In the genomic region with DNA sequence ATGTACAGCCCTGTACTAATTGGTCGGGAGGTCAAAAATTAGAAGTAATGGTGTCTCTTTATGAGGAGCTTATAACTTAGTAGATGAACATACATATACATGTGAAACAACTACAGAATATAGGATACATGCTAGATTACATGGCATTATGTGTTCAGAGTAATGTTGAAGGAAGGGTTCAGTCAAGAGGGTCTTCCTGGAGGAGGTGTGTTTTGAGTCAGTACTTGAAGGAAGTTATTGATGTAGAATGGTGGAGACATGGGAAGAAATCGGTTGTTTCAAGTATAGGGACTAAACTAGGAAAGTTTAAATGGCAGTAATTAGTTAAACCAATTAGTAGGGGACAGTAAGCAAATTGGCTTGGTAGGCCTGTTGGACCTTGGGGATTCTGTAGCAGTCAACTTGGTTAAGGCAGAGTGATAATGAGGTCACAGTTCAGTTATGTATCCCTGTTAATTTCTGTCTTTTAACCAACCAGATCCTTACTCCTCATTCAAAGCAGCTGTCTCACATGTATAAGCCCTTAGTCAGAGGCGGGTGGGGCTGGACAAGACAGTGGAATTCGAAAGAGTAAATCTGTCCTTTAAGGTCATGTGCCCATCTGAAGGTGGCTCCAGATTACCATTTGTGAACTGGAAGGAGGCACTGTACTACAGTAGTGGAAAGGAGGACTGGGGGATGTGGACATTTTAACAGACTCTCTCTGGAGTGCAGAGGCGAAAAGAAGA, we compare ENCODE assay signal across 13 cellular contexts. TPM values are rescaled to one million over a fixed set of nuclear protein-coding genes. Genes with fewer than 3 reads are reported as not detected.
DNase-seq lines count a peak whose midpoint lies in the region; ATAC-seq, FAIRE-seq and TF ChIP-seq lines count a peak whose summit lies in the region.
"Had no signal": no experiment of that assay in that cellular context is flagged by ENCODE, and none has a peak within 500 bp of the region (broad histone marks: within the 10 kb centered on the region; RNA-seq: fewer than 3 reads in every experiment).

No MANE protein-coding gene starts in this region.

- peak overlapping the region; percentile 76 for H3K27ac ChIP-seq in keratinocyte (ENCODE audit: control insufficient read depth, insufficient read depth, low read length)
- no peak overlapping the region for H3K27ac ChIP-seq in WERI-Rb-1
- H3K27ac ChIP-seq: BLaER1, ovary had no signal

- dilution Hi-C loops in keratinocyte (cut with MboI; ENCODE audit: extremely low pct_ligation_motif_present, low sequenced_read_pairs) = no loop called here

- H3K9me1 ChIP-seq in keratinocyte (ENCODE audit: control insufficient read depth, extremely low read depth, insufficient read depth, low read length) = no peaks in the 10 kb centered on the region

- H3K79me2 ChIP-seq in keratinocyte (ENCODE audit: control insufficient read depth, insufficient read depth, low read length) = peaks cover 13% of the 10 kb centered on the region

- no peaks in the 10 kb centered on the region for H3K27me3 Mint-ChIP-seq in activated T-helper 2 cell treated with anti-CD3 and anti-CD28 coated beads, Interferon-gamma antibody, Interleukin-2, Interleukin-4, amounts not matched to agents 10 μg/mL and 5 μg/mL and 100 μg/mL, durations not matched to agents 14 hours and 24 hours and 36 hours (ENCODE audit: low read depth)
- H3K27me3 Mint-ChIP-seq: dendritic cell treated with granulocyte-macrophage colony-stimulating factor and Interleukin-4, amounts not matched to agents 40 ng/mL and 50 ng/mL, for 4 days had no signal

- H3K4me1 ChIP-seq in keratinocyte (ENCODE audit: control insufficient read depth, extremely low read depth, insufficient read depth, low read length) = peaks cover 34% of the 10 kb centered on the region

- H3K4me2 ChIP-seq in keratinocyte (ENCODE audit: control insufficient read depth, extremely low read depth, insufficient read depth, low read depth, low read length) = peak overlapping the region; percentile 31
- H3K4me2 ChIP-seq: BLaER1 had no signal

- DNase-seq in ACHN = peak; percentile 96
- DNase-seq in HTR-8/SVneo (ENCODE audit: insufficient read length, low spot score) = peak; percentile 83
- peak; percentile 56 for DNase-seq in amniotic epithelial cell (ENCODE audit: low read depth)
- peak; percentile 70 for DNase-seq in keratinocyte (ENCODE audit: low read depth, low spot score)
- no peak for DNase-seq in activated T-helper 2 cell treated with anti-CD3 and anti-CD28 coated beads, Interferon-gamma antibody, Interleukin-2, Interleukin-4, amounts not matched to agents 10 μg/mL and 5 μg/mL and 100 μg/mL, durations not matched to agents 14 hours and 24 hours and 36 hours (ENCODE audit: low spot score)
- no peak for DNase-seq in WERI-Rb-1
- DNase-seq: activated T-cell treated with anti-CD3 and anti-CD28 coated beads, Interleukin-2, amount 50 U/mL, for 1 hour; NCI-H524 treated with DMSO at 0.1 percent for 48 hours; ovary had no signal

- in situ Hi-C loops in ACHN (cut with HindIII; ENCODE audit: low pct_ligation_motif_present, low pct_unique_long_range_greater_than_20kb, low sequenced_read_pairs) = no loop called here

- H3K36me3 Mint-ChIP-seq in activated T-helper 2 cell treated with anti-CD3 and anti-CD28 coated beads, Interferon-gamma antibody, Interleukin-2, Interleukin-4, amounts not matched to agents 10 μg/mL and 5 μg/mL and 100 μg/mL, durations not matched to agents 14 hours and 24 hours and 36 hours (ENCODE audit: low read depth) = no peaks in the 10 kb centered on the region

- H2AFZ ChIP-seq in keratinocyte (ENCODE audit: control insufficient read depth, low read length) = peak overlapping the region; percentile 2

- no peaks in the 10 kb centered on the region for H4K20me1 ChIP-seq in keratinocyte (ENCODE audit: control insufficient read depth, extremely low read depth, insufficient read depth, low read length)

- peaks cover 0 to under 1% of the 10 kb centered on the region in 2 experiments for H3K36me3 ChIP-seq in keratinocyte (ENCODE audit: control insufficient read depth in 2 of 2, extremely low read depth in 1 of 2, insufficient read depth in 2 of 2, low read length in 2 of 2)
- H3K36me3 ChIP-seq in WERI-Rb-1 = peaks cover 6% of the 10 kb centered on the region
- H3K36me3 ChIP-seq: ovary had no signal

- H3K27ac Mint-ChIP-seq in activated T-helper 2 cell treated with anti-CD3 and anti-CD28 coated beads, Interferon-gamma antibody, Interleukin-2, Interleukin-4, amounts not matched to agents 10 μg/mL and 5 μg/mL and 100 μg/mL, durations not matched to agents 14 hours and 24 hours and 36 hours = no peak overlapping the region
- H3K27ac Mint-ChIP-seq: dendritic cell treated with granulocyte-macrophage colony-stimulating factor and Interleukin-4, amounts not matched to agents 40 ng/mL and 50 ng/mL, for 4 days had no signal

- ATAC-seq in HG03571 (IDR thresholded peaks at IDR 0.05; ENCODE audit: unreplicated experiment) (no peak), GM18502 (IDR thresholded peaks at IDR 0.05; ENCODE audit: poor library complexity, unreplicated experiment) (no peak)

- H3K9ac ChIP-seq in keratinocyte (ENCODE audit: control insufficient read depth, extremely low read depth, insufficient read depth, low read length) = no peak overlapping the region
- H3K9ac ChIP-seq: BLaER1 had no signal

- H3K4me3 ChIP-seq in keratinocyte (ENCODE audit: control insufficient read depth in 2 of 3, extremely low read depth in 1 of 3, insufficient read depth in 2 of 3, low read depth in 1 of 3, low read length in 3 of 3) (no peak overlapping the region), WERI-Rb-1 (ENCODE audit: low read depth, low read length) (no peak overlapping the region)
- H3K4me3 ChIP-seq: BLaER1, ovary had no signal

- H3K4me1 Mint-ChIP-seq in activated T-helper 2 cell treated with anti-CD3 and anti-CD28 coated beads, Interferon-gamma antibody, Interleukin-2, Interleukin-4, amounts not matched to agents 10 μg/mL and 5 μg/mL and 100 μg/mL, durations not matched to agents 14 hours and 24 hours and 36 hours (ENCODE audit: low read depth) = peaks cover 15% of the 10 kb centered on the region

- H3K27me3 ChIP-seq in keratinocyte (ENCODE audit: control insufficient read depth, extremely low read depth, insufficient read depth, low read length) = no peaks in the 10 kb centered on the region
- H3K27me3 ChIP-seq in WERI-Rb-1 (ENCODE audit: insufficient read depth, low read depth, severe bottlenecking) = no peaks in the 10 kb centered on the region
- H3K27me3 ChIP-seq: BLaER1, ovary had no signal

- H3K9me3 ChIP-seq in keratinocyte (ENCODE audit: control insufficient read depth, low read depth, low read length) = no peaks in the 10 kb centered on the region
- peaks cover 2% of the 10 kb centered on the region for H3K9me3 ChIP-seq in WERI-Rb-1 (ENCODE audit: severe bottlenecking)
- H3K9me3 ChIP-seq: BLaER1, ovary had no signal

- intact Hi-C loops in activated T-helper 2 cell treated with anti-CD3 and anti-CD28 coated beads, Interferon-gamma antibody, Interleukin-2, Interleukin-4, amounts not matched to agents 10 μg/mL and 5 μg/mL and 100 μg/mL, durations not matched to agents 14 hours and 24 hours and 36 hours (cut with micrococcal nuclease) = no loop called here

- TF ChIP-seq CTCF in keratinocyte (optimal IDR thresholded peaks at IDR 0.05 in 1 of 3, IDR thresholded peaks at IDR 0.05 in 1 of 3, conservative IDR thresholded peaks at IDR 0.05 in 1 of 3; ENCODE audit: extremely low read depth in 1 of 3, insufficient read depth in 2 of 3, low read length in 3 of 3) (peak in 1 of 3 experiments; percentile 29), WERI-Rb-1 (IDR thresholded peaks at IDR 0.05; ENCODE audit: low read depth, low read length) (no peak)

- H3K9me3 Mint-ChIP-seq in activated T-helper 2 cell treated with anti-CD3 and anti-CD28 coated beads, Interferon-gamma antibody, Interleukin-2, Interleukin-4, amounts not matched to agents 10 μg/mL and 5 μg/mL and 100 μg/mL, durations not matched to agents 14 hours and 24 hours and 36 hours = no peaks in the 10 kb centered on the region
- H3K9me3 Mint-ChIP-seq: dendritic cell treated with granulocyte-macrophage colony-stimulating factor and Interleukin-4, amounts not matched to agents 40 ng/mL and 50 ng/mL, for 4 days had no signal

- H3K4me3 Mint-ChIP-seq in activated T-helper 2 cell treated with anti-CD3 and anti-CD28 coated beads, Interferon-gamma antibody, Interleukin-2, Interleukin-4, amounts not matched to agents 10 μg/mL and 5 μg/mL and 100 μg/mL, durations not matched to agents 14 hours and 24 hours and 36 hours (ENCODE audit: low read depth) = no peak overlapping the region
- H3K4me3 Mint-ChIP-seq: dendritic cell treated with granulocyte-macrophage colony-stimulating factor and Interleukin-4, amounts not matched to agents 40 ng/mL and 50 ng/mL, for 4 days had no signal

- no peak for FAIRE-seq in HTR-8/SVneo (lab: Jason Lieb, UNC)
- FAIRE-seq in keratinocyte (lab: Jason Lieb, UNC) = peak; percentile 67

RNA-seq across cellular contexts. Expression of gene ANKRD52, which starts 3.5 kb away (rescaled TPM):
- polyA plus RNA-seq in keratinocyte = 14.0 to 21.0 TPM (median 15.2 TPM) in 3 replicates
- polyA plus RNA-seq in keratinocyte (2011; ENCODE audit: low read depth) = 4.0 TPM
- 12.9 and 17.4 TPM in 2 replicates for polyA plus RNA-seq in keratinocyte (2011; cell fraction: cytosol; rRNA removed)
- 66.1 and 81.3 TPM in 2 replicates for polyA plus RNA-seq in keratinocyte (2011; cell fraction: nucleus; rRNA removed)
- 11.1 and 32.5 TPM in 2 replicates for polyA plus RNA-seq in keratinocyte (2012; ENCODE audit: low replicate concordance)
- 29.8 to 157 TPM (median 37.3 TPM) in 3 replicates for polyA minus RNA-seq in keratinocyte
- 32.6 TPM for polyA minus RNA-seq in keratinocyte (2011; cell fraction: cytosol; rRNA and poly(A)+ RNA removed)
- 37.0 and 48.9 TPM in 2 replicates for polyA minus RNA-seq in keratinocyte (2011; cell fraction: nucleus; rRNA and poly(A)+ RNA removed)
- 66.0 and 78.0 TPM in 2 replicates for total RNA-seq in activated T-helper 2 cell treated with anti-CD3 and anti-CD28 coated beads, Interferon-gamma antibody, Interleukin-2, Interleukin-4, amounts not matched to agents 10 μg/mL and 5 μg/mL and 100 μg/mL, durations not matched to agents 14 hours and 24 hours and 36 hours

RNA-seq across cellular contexts. Expression of gene COQ10A, which starts 5.1 kb away (rescaled TPM):
- polyA plus RNA-seq in keratinocyte = 7.5 to 12.1 TPM (median 11.6 TPM) in 3 replicates
- 1.4 TPM for polyA plus RNA-seq in keratinocyte (2011; ENCODE audit: low read depth)
- polyA plus RNA-seq in keratinocyte (2011; cell fraction: cytosol; rRNA removed) = 4.1 and 6.3 TPM in 2 replicates
- polyA plus RNA-seq in keratinocyte (2011; cell fraction: nucleus; rRNA removed) = 24.8 and 25.0 TPM in 2 replicates
- polyA plus RNA-seq in keratinocyte (2012; ENCODE audit: low replicate concordance) = 4.4 and 4.6 TPM in 2 replicates
- 3.9 to 7.4 TPM (median 4.4 TPM) in 3 replicates for polyA minus RNA-seq in keratinocyte
- 3.6 TPM for polyA minus RNA-seq in keratinocyte (2011; cell fraction: cytosol; rRNA and poly(A)+ RNA removed)
- polyA minus RNA-seq in keratinocyte (2011; cell fraction: nucleus; rRNA and poly(A)+ RNA removed) = 2.4 and 5.7 TPM in 2 replicates
- total RNA-seq in activated T-helper 2 cell treated with anti-CD3 and anti-CD28 coated beads, Interferon-gamma antibody, Interleukin-2, Interleukin-4, amounts not matched to agents 10 μg/mL and 5 μg/mL and 100 μg/mL, durations not matched to agents 14 hours and 24 hours and 36 hours = 15.9 and 17.0 TPM in 2 replicates

RNA-seq across cellular contexts. Expression of gene SLC39A5, which starts 31.8 kb away (rescaled TPM):
- polyA plus RNA-seq in keratinocyte = 0.09 TPM in 1 of 3 replicates, not detected in the others
- polyA plus RNA-seq in keratinocyte (2011; ENCODE audit: low read depth) = not detected
- not detected in 2 replicates for polyA plus RNA-seq in keratinocyte (2011; cell fraction: cytosol; rRNA removed)
- 0.15 TPM in 1 of 2 replicates, not detected in the other for polyA plus RNA-seq in keratinocyte (2011; cell fraction: nucleus; rRNA removed)
- polyA plus RNA-seq in keratinocyte (2012; ENCODE audit: low replicate concordance) = not detected in 2 replicates
- polyA minus RNA-seq in keratinocyte = 1.2 TPM in 1 of 3 replicates, not detected in the others
- not detected for polyA minus RNA-seq in keratinocyte (2011; cell fraction: cytosol; rRNA and poly(A)+ RNA removed)
- not detected in 2 replicates for polyA minus RNA-seq in keratinocyte (2011; cell fraction: nucleus; rRNA and poly(A)+ RNA removed)
- 0.39 and 1.4 TPM in 2 replicates for total RNA-seq in activated T-helper 2 cell treated with anti-CD3 and anti-CD28 coated beads, Interferon-gamma antibody, Interleukin-2, Interleukin-4, amounts not matched to agents 10 μg/mL and 5 μg/mL and 100 μg/mL, durations not matched to agents 14 hours and 24 hours and 36 hours

RNA-seq across cellular contexts. Expression of gene NABP2, which starts 37.5 kb away (rescaled TPM):
- 45.6 to 53.5 TPM (median 53.0 TPM) in 3 replicates for polyA plus RNA-seq in keratinocyte
- 30.6 TPM for polyA plus RNA-seq in keratinocyte (2011; ENCODE audit: low read depth)
- 39.4 and 44.0 TPM in 2 replicates for polyA plus RNA-seq in keratinocyte (2011; cell fraction: cytosol; rRNA removed)
- 11.3 and 13.9 TPM in 2 replicates for polyA plus RNA-seq in keratinocyte (2011; cell fraction: nucleus; rRNA removed)
- 28.8 and 36.8 TPM in 2 replicates for polyA plus RNA-seq in keratinocyte (2012; ENCODE audit: low replicate concordance)
- 16.8 to 27.1 TPM (median 23.0 TPM) in 3 replicates for polyA minus RNA-seq in keratinocyte
- polyA minus RNA-seq in keratinocyte (2011; cell fraction: cytosol; rRNA and poly(A)+ RNA removed) = 20.3 TPM
- 2.8 and 3.8 TPM in 2 replicates for polyA minus RNA-seq in keratinocyte (2011; cell fraction: nucleus; rRNA and poly(A)+ RNA removed)
- 77.3 and 86.8 TPM in 2 replicates for total RNA-seq in activated T-helper 2 cell treated with anti-CD3 and anti-CD28 coated beads, Interferon-gamma antibody, Interleukin-2, Interleukin-4, amounts not matched to agents 10 μg/mL and 5 μg/mL and 100 μg/mL, durations not matched to agents 14 hours and 24 hours and 36 hours

RNA-seq across cellular contexts. Expression of gene CS, which starts 38.5 kb away (rescaled TPM):
- 54.3 to 197 TPM (median 105 TPM) in 3 replicates for polyA plus RNA-seq in keratinocyte
- polyA plus RNA-seq in keratinocyte (2011; ENCODE audit: low read depth) = 50.2 TPM
- polyA plus RNA-seq in keratinocyte (2011; cell fraction: cytosol; rRNA removed) = 127 and 169 TPM in 2 replicates
- 154 and 160 TPM in 2 replicates for polyA plus RNA-seq in keratinocyte (2011; cell fraction: nucleus; rRNA removed)
- polyA plus RNA-seq in keratinocyte (2012; ENCODE audit: low replicate concordance) = 71.9 and 113 TPM in 2 replicates
- 67.6 to 211 TPM (median 146 TPM) in 3 replicates for polyA minus RNA-seq in keratinocyte
- 105 TPM for polyA minus RNA-seq in keratinocyte (2011; cell fraction: cytosol; rRNA and poly(A)+ RNA removed)
- 83.0 and 115 TPM in 2 replicates for polyA minus RNA-seq in keratinocyte (2011; cell fraction: nucleus; rRNA and poly(A)+ RNA removed)
- 250 and 253 TPM in 2 replicates for total RNA-seq in activated T-helper 2 cell treated with anti-CD3 and anti-CD28 coated beads, Interferon-gamma antibody, Interleukin-2, Interleukin-4, amounts not matched to agents 10 μg/mL and 5 μg/mL and 100 μg/mL, durations not matched to agents 14 hours and 24 hours and 36 hours

Comparison
In these comparisons a context has a peak if more than half of its experiments do, and no peak if none do; other contexts are left out.
1. DNase-seq: peak in ACHN (single experiment), HTR-8/SVneo (single experiment), amniotic epithelial cell (single experiment) and keratinocyte (single experiment); none in activated T-helper 2 cell treated with anti-CD3 and anti-CD28 coated beads, Interferon-gamma antibody, Interleukin-2, Interleukin-4, amounts not matched to agents 10 μg/mL and 5 μg/mL and 100 μg/mL, durations not matched to agents 14 hours and 24 hours and 36 hours (single experiment) and WERI-Rb-1 (single experiment).